In the genomic region with DNA sequence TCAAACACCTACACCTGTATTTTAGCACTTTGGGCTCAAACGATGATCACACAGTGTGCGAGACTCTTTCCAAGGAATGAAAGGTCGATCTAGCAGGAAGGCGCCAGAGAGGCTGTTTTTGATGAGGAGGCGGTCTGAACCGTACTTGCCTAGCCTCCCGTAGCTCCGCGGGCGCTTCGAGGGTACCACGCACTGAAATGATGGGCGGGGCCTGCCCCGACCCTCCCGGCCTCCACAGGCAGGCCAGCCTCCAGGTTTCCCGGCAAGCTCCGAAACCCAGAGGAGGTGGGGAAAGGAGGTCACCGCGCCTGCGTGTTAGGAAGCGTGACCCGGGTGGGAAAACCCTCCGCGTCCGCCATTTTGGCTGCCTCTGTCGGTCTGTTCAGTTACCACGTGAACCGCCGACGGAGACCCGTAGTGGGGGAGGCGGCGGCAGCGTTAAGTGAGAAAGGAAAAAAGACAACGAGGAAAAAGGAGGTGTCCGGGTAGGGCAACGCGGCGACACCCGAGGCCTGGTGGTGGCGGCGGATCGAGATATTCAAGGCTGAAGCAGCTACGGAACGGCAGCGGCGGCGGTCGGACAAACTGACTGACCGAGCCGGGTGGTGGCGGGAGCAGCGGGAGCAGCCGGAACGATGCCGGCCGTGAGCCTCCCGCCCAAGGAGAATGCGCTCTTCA, we compare ENCODE assay signal across 8 cellular contexts. TPM values are rescaled to one million over a fixed set of nuclear protein-coding genes. Genes with fewer than 3 reads are reported as not detected.
DNase-seq lines count a peak whose midpoint lies in the region; ATAC-seq and TF ChIP-seq lines count a peak whose summit lies in the region.

A gene (plus strand): TSS at position 363 of the 678 bp plus-strand sequence. CDS start 273 bp downstream, at position 636.

- H2BK120ac ChIP-seq in trophoblast cell (ENCODE audit: insufficient read depth, low read length, poor library complexity) = peak within 1 kb of the TSS; percentile 39

- H3K23ac ChIP-seq in trophoblast cell (ENCODE audit: low read length) = no peak within 1 kb of the TSS

- H2BK12ac ChIP-seq in trophoblast cell (ENCODE audit: low read length) = no peak within 1 kb of the TSS

- peak within 1 kb of the TSS; percentile 82 for H2AFZ ChIP-seq in trophoblast cell (ENCODE audit: insufficient read depth, low read length, poor library complexity)

- TF ChIP-seq EP300 in transverse colon (IDR thresholded peaks at IDR 0.05; ENCODE audit: low read depth) = no peak

- no peak for TF ChIP-seq CTCF in GM12875 (IDR thresholded peaks at IDR 0.05; ENCODE audit: borderline replicate concordance, insufficient read depth, low read depth, low read length)
- TF ChIP-seq CTCF in cardiac muscle cell (IDR thresholded peaks at IDR 0.05; ENCODE audit: low read depth, low read length) = no peak
- TF ChIP-seq CTCF in transverse colon (IDR thresholded peaks at IDR 0.05) = peak in 1 of 5 experiments; percentile 6

- H3K4me1 ChIP-seq in adipocyte (ENCODE audit: control insufficient read depth, insufficient read depth, low read length) = peaks cover 37% of the 10 kb centered on the region
- H3K4me1 ChIP-seq in cardiac muscle cell (ENCODE audit: low read depth) = peaks cover 17% of the 10 kb centered on the region
- H3K4me1 ChIP-seq in trophoblast cell (ENCODE audit: control insufficient read depth in 1 of 2, insufficient read depth in 2 of 2, low read length in 2 of 2) = no peaks in the 10 kb centered on the region
- H3K4me1 ChIP-seq in transverse colon = peaks cover 18 to 51% (median 19%) of the 10 kb centered on the region in 4 donors

- peak within 1 kb of the TSS; percentile 87 for H4K12ac ChIP-seq in trophoblast cell (ENCODE audit: low read depth, low read length)

- peak within 1 kb of the TSS; percentile 80 for H4K91ac ChIP-seq in trophoblast cell (ENCODE audit: low read depth, low read length)

- peak within 1 kb of the TSS; percentile 67 for H2BK5ac ChIP-seq in trophoblast cell (ENCODE audit: low read depth, low read length, poor library complexity)

- H3K27me3 ChIP-seq in adipocyte (replicated peaks; ENCODE audit: control insufficient read depth, insufficient read depth, low read length) (no peaks in the 10 kb centered on the region), cardiac muscle cell (no peaks in the 10 kb centered on the region), trophoblast cell (ENCODE audit: insufficient read depth, low read length) (no peaks in the 10 kb centered on the region), transverse colon (no peaks in the 10 kb centered on the region)

- ATAC-seq in HG02798 (IDR thresholded peaks at IDR 0.05; ENCODE audit: poor library complexity, unreplicated experiment) = peak; percentile 91

- peak; percentile 97 for TF ChIP-seq POLR2A in transverse colon (IDR thresholded peaks at IDR 0.05)

- H3K9me3 ChIP-seq in adipocyte (ENCODE audit: control insufficient read depth, low read length) = no peaks in the 10 kb centered on the region
- no peaks in the 10 kb centered on the region for H3K9me3 ChIP-seq in cardiac muscle cell (ENCODE audit: low read depth)
- H3K9me3 ChIP-seq in trophoblast cell (ENCODE audit: insufficient read depth, low read depth, low read length) = peaks cover 2% of the 10 kb centered on the region
- no peaks in the 10 kb centered on the region for H3K9me3 ChIP-seq in transverse colon

- peaks cover 22% of the 10 kb centered on the region for H3K79me2 ChIP-seq in trophoblast cell (ENCODE audit: control insufficient read depth, insufficient read depth, low read length, poor library complexity)

- no CpG with 5 or more reads among the region's 59 CpGs for WGBS in trophoblast cell (ENCODE audit: extremely low coverage, insufficient coverage, insufficient read length)
- WGBS in transverse colon (ENCODE audit: low coverage in 1 of 2), 2 donors = 0 to 2% methylated on average over 20 to 46 of the region's 59 CpGs

- H3K27ac ChIP-seq in cardiac muscle cell = peak within 1 kb of the TSS; percentile 96
- H3K27ac ChIP-seq in trophoblast cell (ENCODE audit: low read depth, low read length) = peak within 1 kb of the TSS; percentile 85
- peak within 1 kb of the TSS; percentile 95 to 98 (median 97) for H3K27ac ChIP-seq in transverse colon

- in situ Hi-C loops in transverse colon (cut with MboI; ENCODE audit: low pct_ligation_motif_present in 1 of 4, low pct_unique_long_range_greater_than_20kb in 1 of 4, low sequenced_read_pairs in 3 of 4) = no loop called here

- H3K9ac ChIP-seq in adipocyte (ENCODE audit: low read length) (peak within 1 kb of the TSS; percentile 99), trophoblast cell (ENCODE audit: low read length) (peak within 1 kb of the TSS; percentile 82)

- H3K4me2 ChIP-seq in trophoblast cell (ENCODE audit: low read length) = peak within 1 kb of the TSS; percentile 83

- peak within 1 kb of the TSS; percentile 96 for H3K4ac ChIP-seq in trophoblast cell (ENCODE audit: low read depth, low read length)

- H3K4me3 ChIP-seq in GM12875 (ENCODE audit: low read depth, low read length) = peak within 1 kb of the TSS; percentile 73
- H3K4me3 ChIP-seq in adipocyte (ENCODE audit: low read length) = peak within 1 kb of the TSS; percentile 85
- H3K4me3 ChIP-seq in cardiac muscle cell = peak within 1 kb of the TSS; percentile 82
- peak within 1 kb of the TSS; percentile 96 for H3K4me3 ChIP-seq in trophoblast cell (ENCODE audit: low read depth, low read length)
- peak within 1 kb of the TSS; percentile 80 to 99 (median 90) for H3K4me3 ChIP-seq in transverse colon

- H3K14ac ChIP-seq in trophoblast cell (ENCODE audit: low read length) = peak within 1 kb of the TSS; percentile 91

- peak within 1 kb of the TSS; percentile 81 for H2AK5ac ChIP-seq in trophoblast cell (ENCODE audit: low read length)

- peak within 1 kb of the TSS; percentile 92 for H4K8ac ChIP-seq in trophoblast cell (ENCODE audit: low read depth, low read length)

- peak; percentile 97 for DNase-seq in NCI-H1436 (lab: John Stamatoyannopoulos, UW)
- DNase-seq in T follicular helper cell (ENCODE audit: low read depth) = peak; percentile 98
- peak; percentile 99 for DNase-seq in adipocyte (ENCODE audit: low read depth)
- DNase-seq in cardiac muscle cell (ENCODE audit: low read depth in 1 of 2, low spot score in 1 of 2) = peak; percentile 98 to 99
- DNase-seq in trophoblast cell = peak; percentile 98 to 99
- peak; percentile 98 for DNase-seq in transverse colon

- H3K36me3 ChIP-seq in adipocyte (ENCODE audit: control insufficient read depth, insufficient read depth, low read length, severe bottlenecking) (peaks cover 10% of the 10 kb centered on the region), cardiac muscle cell (peaks cover 4% of the 10 kb centered on the region), trophoblast cell (ENCODE audit: control insufficient read depth in 1 of 2, insufficient read depth in 2 of 2, low read length in 2 of 2) (peaks cover 5% of the 10 kb centered on the region in 2 experiments), transverse colon (no peaks in the 10 kb centered on the region)

- peak within 1 kb of the TSS; percentile 87 for H3K18ac ChIP-seq in trophoblast cell (ENCODE audit: low read length)

- H3K79me1 ChIP-seq in trophoblast cell (ENCODE audit: low read length) = peaks cover 16% of the 10 kb centered on the region

- intact Hi-C loops in transverse colon (cut with DNase I; ENCODE audit: low total_unique reads) = no loop called here

RNA-seq across cellular contexts. Expression of the gene that starts here (rescaled TPM):
- total RNA-seq in cardiac muscle cell (14.9 and 16.4 TPM in 2 replicates), transverse colon (10 to 100 TPM in 2 of 4 donors, 1 to 10 TPM in 2; 5.0 to 23.7 (median 10.1) TPM)
- polyA plus RNA-seq in cardiac muscle cell = 24.0 TPM in 2 replicates
- 22.1 and 23.3 TPM in 2 replicates for polyA plus RNA-seq in trophoblast cell (2013)

Comparison
In these comparisons a context has a peak if more than half of its experiments do, and no peak if none do; other contexts are left out.
1. Peak in every context shown above with its lines: DNase-seq, ATAC-seq, H3K4me3 ChIP-seq and H3K27ac ChIP-seq.